Comparison of ENCODE assay signal across 17 cellular contexts in genomic region chr1:241817331-241817792, GRCh38. TPM values are rescaled to one million over a fixed set of nuclear protein-coding genes. Genes with fewer than 3 reads are reported as not detected.
DNase-seq lines count a peak whose midpoint lies in the region; ATAC-seq and TF ChIP-seq lines count a peak whose summit lies in the region.
"Had no signal": no experiment of that assay in that cellular context is flagged by ENCODE, and none has a peak within 500 bp of the region (broad histone marks: within the 10 kb centered on the region; RNA-seq: fewer than 3 reads in every experiment).

No MANE protein-coding gene starts in this region.

- CTCF ChIA-PET in T-cell (lab: Charles Lee): interaction anchor here in 1 of 2 donors (0.6 kb wide), 1 partner anchor 282 kb away, joined by 3 read pairs; no protein-coding TSS in a partner anchor

- POLR2A ChIA-PET in T-cell (lab: Charles Lee): no interaction called here

- WGBS in stomach, 5 donors: 24 to 53% (median 40%) methylated on average over 1 of the region's 1 CpG

- peak; percentile 42 for DNase-seq in AG08395 (ENCODE audit: low spot score)
- peak; percentile 17 for DNase-seq in GM04504 (ENCODE audit: low read depth)
- DNase-seq in amniotic epithelial cell (ENCODE audit: low read depth): peak; percentile 73
- peak; percentile 31 to 38 for DNase-seq in foreskin keratinocyte
- DNase-seq in occipital lobe (lab: John Stamatoyannopoulos, UW): no peak
- DNase-seq in T-cell: no peak
- DNase-seq in stomach: no peak
- DNase-seq: activated CD8-positive, alpha-beta memory T cell treated with anti-CD3 and anti-CD28 coated beads for 24 hours; activated effector memory CD4-positive, alpha-beta T cell treated with anti-CD3 and anti-CD28 coated beads, Interleukin-2, amount 50 U/mL, for 16 hours; brain microvascular endothelial cell; C1 segment of cervical spinal cord; NCI-H1092 treated with DMSO at 0.1 percent for 48 hours; NCI-H2171 treated with DMSO at 0.1 percent for 48 hours; ovary; stimulated activated naive CD8-positive, alpha-beta T cell treated with anti-CD3 and anti-CD28 coated beads, Interleukin-15, amount 100 ng/mL, for 72 hours had no signal

- no peak overlapping the region for H3K4me3 Mint-ChIP-seq in T-cell
- H3K4me3 Mint-ChIP-seq: stimulated activated naive CD8-positive, alpha-beta T cell treated with anti-CD3 and anti-CD28 coated beads, Interleukin-15, amount 100 ng/mL, for 72 hours had no signal

- TF ChIP-seq POLR2A in stomach (IDR thresholded peaks at IDR 0.05): no peak

- ATAC-seq in foreskin keratinocyte (peak; percentile 52), T-cell (replicated peaks in 1 of 4) (no peak), GM21390 (IDR thresholded peaks at IDR 0.05; ENCODE audit: unreplicated experiment) (no peak)
- ATAC-seq: stimulated activated naive CD8-positive, alpha-beta T cell treated with anti-CD3 and anti-CD28 coated beads, Interleukin-15, amount 100 ng/mL, for 72 hours had no signal

- H3K27me3 ChIP-seq in foreskin keratinocyte (no peaks in the 10 kb centered on the region), stomach (no peaks in the 10 kb centered on the region)
- H3K27me3 ChIP-seq: brain microvascular endothelial cell, ovary had no signal

- no peak overlapping the region for H3K27ac Mint-ChIP-seq in T-cell
- H3K27ac Mint-ChIP-seq: stimulated activated naive CD8-positive, alpha-beta T cell treated with anti-CD3 and anti-CD28 coated beads, Interleukin-15, amount 100 ng/mL, for 72 hours had no signal

- no peaks in the 10 kb centered on the region for H3K4me1 Mint-ChIP-seq in T-cell
- H3K4me1 Mint-ChIP-seq: stimulated activated naive CD8-positive, alpha-beta T cell treated with anti-CD3 and anti-CD28 coated beads, Interleukin-15, amount 100 ng/mL, for 72 hours had no signal

- no peak overlapping the region for H3K4me3 ChIP-seq in stomach
- H3K4me3 ChIP-seq: ovary had no signal

- H3K9me3 Mint-ChIP-seq in T-cell: no peaks in the 10 kb centered on the region
- H3K9me3 Mint-ChIP-seq: stimulated activated naive CD8-positive, alpha-beta T cell treated with anti-CD3 and anti-CD28 coated beads, Interleukin-15, amount 100 ng/mL, for 72 hours had no signal

- H3K27ac ChIP-seq in foreskin keratinocyte (no peak overlapping the region), stomach (no peak overlapping the region)
- H3K27ac ChIP-seq: brain microvascular endothelial cell, ovary, VCaP had no signal

- no peak for TF ChIP-seq EP300 in stomach (IDR thresholded peaks at IDR 0.05)

- no peaks in the 10 kb centered on the region for H3K36me3 Mint-ChIP-seq in T-cell

- intact Hi-C loops in stomach (cut with DNase I; ENCODE audit: low total_unique reads): no loop called here

- no peaks in the 10 kb centered on the region for H3K36me3 ChIP-seq in stomach
- H3K36me3 ChIP-seq: brain microvascular endothelial cell, ovary had no signal

- no peaks in the 10 kb centered on the region for H3K9me3 ChIP-seq in stomach
- H3K9me3 ChIP-seq: ovary had no signal

- H3K4me1 ChIP-seq in foreskin keratinocyte (no peaks in the 10 kb centered on the region), stomach (no peaks in the 10 kb centered on the region)

- H3K27me3 Mint-ChIP-seq in T-cell: peaks cover 0 to 1% of the 10 kb centered on the region in 2 donors
- H3K27me3 Mint-ChIP-seq: stimulated activated naive CD8-positive, alpha-beta T cell treated with anti-CD3 and anti-CD28 coated beads, Interleukin-15, amount 100 ng/mL, for 72 hours had no signal

- TF ChIP-seq CTCF in foreskin keratinocyte (conservative IDR thresholded peaks at IDR 0.05) (no peak), stomach (IDR thresholded peaks at IDR 0.05) (no peak)

RNA-seq across cellular contexts. Expression of gene EXO1, which starts 30.6 kb away (rescaled TPM):
- 19.6 and 26.4 TPM in 2 replicates for total RNA-seq in foreskin keratinocyte
- polyA plus RNA-seq in foreskin keratinocyte: 7.5 and 11.6 TPM in 2 replicates
- total RNA-seq in occipital lobe: 3.4 TPM
- total RNA-seq in T-cell: 1 to 10 TPM in 4 of 5 donors, under 1 TPM in 1; 0.41 to 2.7 (median 1.4) TPM
- total RNA-seq in stomach: 10 to 100 TPM in 1 of 5 donors, 1 to 10 TPM in 2, under 1 TPM in 1, not detected in 1; 0.89 to 19.3 (median 3.5) TPM
- polyA plus RNA-seq in stomach: 1 to 10 TPM in 1 of 3 donors, under 1 TPM in 1, not detected in 1; 0.93 to 1.0 TPM

Comparison
In these comparisons a context has a peak if more than half of its experiments do, and no peak if none do; other contexts are left out.
1. DNase-seq: peak in AG08395 (single experiment), GM04504 (single experiment), amniotic epithelial cell (single experiment) and foreskin keratinocyte (2 of 2); none in occipital lobe (single experiment), T-cell (0 of 34) and stomach (single experiment).